ENCODE assay signal across 21 cellular contexts in genomic region chr2:403682-404081, GRCh38.
A peak's percentile ranks its signal among the peaks of the same experiment; 100 is the strongest.
DNase-seq lines count a peak whose midpoint lies in the region; TF ChIP-seq lines count a peak whose summit lies in the region.
"Had no signal": no experiment of that assay in that cellular context is flagged by ENCODE, and none has a peak within 500 bp of the region (broad histone marks: within the 10 kb centered on the region; RNA-seq: fewer than 3 reads in every experiment).

No MANE protein-coding gene starts in this region.

- peak overlapping the region; percentile 26; the same call in 1 of the 2 replicates for H3K4me2 ChIP-seq in BLaER1
- H3K4me2 ChIP-seq: A549 had no signal

- no peak overlapping the region for H3K4me3 Mint-ChIP-seq in endodermal cell
- H3K4me3 Mint-ChIP-seq: CD4-positive, alpha-beta memory T cell had no signal

- no peak for TF ChIP-seq CTCF in endodermal cell (conservative IDR thresholded peaks at IDR 0.05)

- peak; percentile 82 for DNase-seq in Jurkat, Clone E6-1 (ENCODE audit: low read depth, low spot score)
- DNase-seq in endodermal cell: peak; percentile 3
- no peak for DNase-seq in stimulated activated CD4-positive, alpha-beta T cell treated with anti-CD3 and anti-CD28 coated beads, Interleukin-4, amount 100 ng/mL, for 24 hours
- no peak for DNase-seq in NCI-H2081 treated with DMSO at 0.1 percent for 48 hours (lab: John Stamatoyannopoulos, UW)
- no peak for DNase-seq in GF-D8 (lab: John Stamatoyannopoulos, UW)
- DNase-seq: 8988T; ACHN; AML-193; BE2C; C1 segment of cervical spinal cord; Calu3; CD4-positive, alpha-beta memory T cell; COR-L47; DMS53; DMS79 treated with DMSO at 0.1 percent for 48 hours; GM23248; H7; HCEC 1CT had no signal

- H4K20me1 ChIP-seq in BLaER1: no peaks in the 10 kb centered on the region

- no peaks in the 10 kb centered on the region for H3K27me3 ChIP-seq in BLaER1
- H3K27me3 ChIP-seq in endodermal cell (ENCODE audit: control insufficient read depth, insufficient read depth, low read length, poor library complexity, severe bottlenecking): no peaks in the 10 kb centered on the region
- H3K27me3 ChIP-seq: BE2C had no signal

- no peaks in the 10 kb centered on the region for H3K36me3 Mint-ChIP-seq in endodermal cell (ENCODE audit: low read depth)

- H3K9me3 Mint-ChIP-seq in endodermal cell: peaks cover 9% of the 10 kb centered on the region

- no peak overlapping the region for H3K4me3 ChIP-seq in BLaER1
- no peak overlapping the region for H3K4me3 ChIP-seq in Jurkat, Clone E6-1 (ENCODE audit: low read length)
- H3K4me3 ChIP-seq in endodermal cell (ENCODE audit: low read length): no peak overlapping the region
- H3K4me3 ChIP-seq: A549, GM12878, GM23248 had no signal

- no peaks in the 10 kb centered on the region for H3K36me3 ChIP-seq in BLaER1
- no peaks in the 10 kb centered on the region for H3K36me3 ChIP-seq in endodermal cell (ENCODE audit: control insufficient read depth, insufficient read depth, low read length)
- H3K36me3 ChIP-seq: BE2C had no signal

- peaks cover 20% of the 10 kb centered on the region for H3K9me3 ChIP-seq in BLaER1
- H3K9me3 ChIP-seq in endodermal cell (ENCODE audit: control insufficient read depth, low read length): peaks cover 11% of the 10 kb centered on the region
- H3K9me3 ChIP-seq: A549, BE2C had no signal

- H3K27ac ChIP-seq in BLaER1 (no peak overlapping the region), endodermal cell (ENCODE audit: low read depth, low read length) (no peak overlapping the region)
- H3K27ac ChIP-seq: A549, GM23248 had no signal

- H3K27ac Mint-ChIP-seq in endodermal cell: no peak overlapping the region
- H3K27ac Mint-ChIP-seq: CD4-positive, alpha-beta memory T cell had no signal

- H3K9ac ChIP-seq in BLaER1: no peak overlapping the region
- H3K9ac ChIP-seq in endodermal cell (ENCODE audit: extremely low read depth, low read length, poor library complexity, severe bottlenecking): no peak overlapping the region
- H3K9ac ChIP-seq: GM23248 had no signal

- peaks cover 2% of the 10 kb centered on the region for H3K4me1 Mint-ChIP-seq in endodermal cell
- H3K4me1 Mint-ChIP-seq: CD4-positive, alpha-beta memory T cell had no signal

- H3K27me3 Mint-ChIP-seq in endodermal cell (ENCODE audit: insufficient read depth): peaks cover 3% of the 10 kb centered on the region
- H3K27me3 Mint-ChIP-seq: CD4-positive, alpha-beta memory T cell had no signal

- H3K4me1 ChIP-seq in BLaER1: peaks cover 13% of the 10 kb centered on the region
- no peaks in the 10 kb centered on the region for H3K4me1 ChIP-seq in endodermal cell (ENCODE audit: control insufficient read depth, insufficient read depth, low read length)
- H3K4me1 ChIP-seq: A549, BE2C had no signal

Comparison
In these comparisons a context has a peak if more than half of its experiments do, and no peak if none do; other contexts are left out.
1. DNase-seq: peak in Jurkat, Clone E6-1 (single experiment) and endodermal cell (single experiment); none in stimulated activated CD4-positive, alpha-beta T cell treated with anti-CD3 and anti-CD28 coated beads, Interleukin-4, amount 100 ng/mL, for 24 hours (single experiment), NCI-H2081 treated with DMSO at 0.1 percent for 48 hours (single experiment) and GF-D8 (single experiment).